1 cellular context compared by ENCODE assay signal in genomic region chr20:45098096-45098773, GRCh38.
TF ChIP-seq lines count a peak whose summit lies in the region.

No MANE protein-coding gene starts in this region.

TF ChIP-seq in IMR-90, 13 proteins besides CTCF, POLR2A, EP300 and RAD21 (continued from another document):
- TF ChIP-seq BHLHE40 (IDR thresholded peaks at IDR 0.05; ENCODE audit: low read depth, low read length): peak; percentile 46; the same call in 1 of the 2 replicates
